8 cellular contexts compared by ENCODE assay signal in genomic region chr12:54033106-54033979, GRCh38. TPM values are rescaled to one million over a fixed set of nuclear protein-coding genes. Genes with fewer than 3 reads are reported as not detected.
DNase-seq lines count a peak whose midpoint lies in the region; ATAC-seq and TF ChIP-seq lines count a peak whose summit lies in the region.

No MANE protein-coding gene starts in this region.

- ATAC-seq in T-helper 17 cell, result no peak
- no peak for ATAC-seq in GM19395 (IDR thresholded peaks at IDR 0.05; ENCODE audit: unreplicated experiment)

- intact Hi-C loops in CD14-positive monocyte (cut with micrococcal nuclease), result loop anchor here in 1 of 2 donors (10.0 kb wide), 1 partner anchor 59 kb away; the partner anchor contains the start of genes HOTAIR and HOXC11

- H3K27ac ChIP-seq in tibial nerve, result peak overlapping the region; percentile 66 to 99 (median 82)

- peaks cover 26% of the 10 kb centered on the region for H3K4me1 Mint-ChIP-seq in activated T-cell treated with anti-CD3 and anti-CD28 coated beads, Interleukin-2, amount 50 U/mL, for 24 hours (ENCODE audit: low read depth)
- peaks cover 15% of the 10 kb centered on the region for H3K4me1 Mint-ChIP-seq in T-helper 17 cell
- peaks cover 14% of the 10 kb centered on the region for H3K4me1 Mint-ChIP-seq in CD14-positive monocyte

- H3K27me3 Mint-ChIP-seq in activated T-cell treated with anti-CD3 and anti-CD28 coated beads, Interleukin-2, amount 50 U/mL, for 24 hours, result peaks cover 90% of the 10 kb centered on the region
- H3K27me3 Mint-ChIP-seq in T-helper 17 cell, result peaks cover 90% of the 10 kb centered on the region
- H3K27me3 Mint-ChIP-seq in CD14-positive monocyte (ENCODE audit: low read depth in 3 of 3), result peaks cover 92 to 99% (median 95%) of the 10 kb centered on the region in 3 donors

- TF ChIP-seq CTCF in tibial nerve (IDR thresholded peaks at IDR 0.05) (no peak), CD14-positive monocyte (IDR thresholded peaks at IDR 0.05) (no peak)

- peaks cover 0 to 47% of the 10 kb centered on the region in 2 donors for H3K27me3 ChIP-seq in tibial nerve

- no peak for TF ChIP-seq EP300 in tibial nerve (IDR thresholded peaks at IDR 0.05)

- H3K36me3 ChIP-seq in tibial nerve, result peaks cover 0 to 7% (median 0%) of the 10 kb centered on the region in 3 donors

- peak overlapping the region; percentile 38 to 77 (median 49) for H3K4me3 ChIP-seq in tibial nerve

- H3K27ac Mint-ChIP-seq in activated T-cell treated with anti-CD3 and anti-CD28 coated beads, Interleukin-2, amount 50 U/mL, for 24 hours, result no peak overlapping the region
- H3K27ac Mint-ChIP-seq in T-helper 17 cell, result peak overlapping the region; percentile 63
- no peak overlapping the region for H3K27ac Mint-ChIP-seq in CD14-positive monocyte

- peaks cover 12% of the 10 kb centered on the region for H3K9me3 ChIP-seq in T-helper 17 cell (ENCODE audit: control insufficient read depth, low read length, poor library complexity, severe bottlenecking)
- H3K9me3 ChIP-seq in tibial nerve, result no peaks in the 10 kb centered on the region

- peak overlapping the region; percentile 56 for H3K4me3 Mint-ChIP-seq in activated T-cell treated with anti-CD3 and anti-CD28 coated beads, Interleukin-2, amount 50 U/mL, for 24 hours
- H3K4me3 Mint-ChIP-seq in T-helper 17 cell, result peak overlapping the region; percentile 79
- peak overlapping the region in 1 of 2 donors; percentile 84 for H3K4me3 Mint-ChIP-seq in CD14-positive monocyte

- H3K4me1 ChIP-seq in tibial nerve, result peaks cover 0 to 97% (median 18%) of the 10 kb centered on the region in 4 donors

- no peak for DNase-seq in activated T-cell treated with anti-CD3 and anti-CD28 coated beads, Interleukin-2, amount 50 U/mL, for 24 hours
- no peak for DNase-seq in activated T-cell treated with anti-CD3 and anti-CD28 coated beads for 4 hours
- no peak for DNase-seq in T-helper 17 cell
- DNase-seq in iris pigment epithelial cell (ENCODE audit: low read depth), result peak; percentile 50
- DNase-seq in tibial nerve (ENCODE audit: low spot score in 2 of 2), result no peak
- DNase-seq in SW 1271 (lab: John Stamatoyannopoulos, UW), result no peak
- no peak for DNase-seq in CD14-positive monocyte (ENCODE audit: low spot score)

- 1% methylated on average over 32 to 60 of the region's 61 CpGs for WGBS in tibial nerve, 2 donors

- peaks cover 4% of the 10 kb centered on the region for H3K9me3 Mint-ChIP-seq in activated T-cell treated with anti-CD3 and anti-CD28 coated beads, Interleukin-2, amount 50 U/mL, for 24 hours
- H3K9me3 Mint-ChIP-seq in CD14-positive monocyte, result peaks cover 6 to 36% (median 27%) of the 10 kb centered on the region in 7 donors

- H3K36me3 Mint-ChIP-seq in activated T-cell treated with anti-CD3 and anti-CD28 coated beads, Interleukin-2, amount 50 U/mL, for 24 hours (ENCODE audit: low read depth), result no peaks in the 10 kb centered on the region
- peaks cover 5% of the 10 kb centered on the region for H3K36me3 Mint-ChIP-seq in T-helper 17 cell (ENCODE audit: low read depth)
- H3K36me3 Mint-ChIP-seq in CD14-positive monocyte, result peaks cover 5 to 14% of the 10 kb centered on the region in 2 donors

- no peak for TF ChIP-seq POLR2A in tibial nerve (IDR thresholded peaks at IDR 0.05)

RNA-seq across cellular contexts. Expression of gene HOXC5, which starts 0.5 kb away (rescaled TPM):
- total RNA-seq in T-helper 17 cell, result not detected
- 1 to 10 TPM; 1.4 to 2.7 (median 1.7) TPM for total RNA-seq in tibial nerve
- not detected for polyA plus RNA-seq in CD14-positive monocyte

RNA-seq across cellular contexts. Expression of gene HOXC6, which starts 5.1 kb away (rescaled TPM):
- total RNA-seq in T-helper 17 cell, result not detected
- total RNA-seq in tibial nerve, result 10 to 100 TPM in 1 of 4 donors, 1 to 10 TPM in 3; 3.6 to 17.3 (median 7.2) TPM
- polyA plus RNA-seq in CD14-positive monocyte, result not detected

RNA-seq across cellular contexts. Expression of gene HOXC4, which starts 20.3 kb away (rescaled TPM):
- total RNA-seq in T-helper 17 cell, result not detected
- total RNA-seq in tibial nerve, result 1 to 10 TPM; 2.7 to 8.1 (median 4.1) TPM
- not detected for polyA plus RNA-seq in CD14-positive monocyte

RNA-seq across cellular contexts. Expression of gene HOXC8, which starts 24.6 kb away (rescaled TPM):
- total RNA-seq in T-helper 17 cell (not detected), tibial nerve (1 to 10 TPM in 3 of 4 donors, under 1 TPM in 1; 0.98 to 2.3 (median 2.0) TPM)
- polyA plus RNA-seq in CD14-positive monocyte, result not detected

RNA-seq across cellular contexts. Expression of gene HOXC9, which starts 33.4 kb away (rescaled TPM):
- not detected for total RNA-seq in T-helper 17 cell
- 10 to 100 TPM in 1 of 4 donors, 1 to 10 TPM in 3; 4.4 to 10.5 (median 7.9) TPM for total RNA-seq in tibial nerve
- polyA plus RNA-seq in CD14-positive monocyte, result not detected

Comparison
In these comparisons a context has a peak if more than half of its experiments do, and no peak if none do; other contexts are left out.
1. RNA of gene HOXC6, which starts 5.1 kb away (total RNA-seq): 3.6 to 17.3 TPM in tibial nerve; not detected in T-helper 17 cell; every median in the first group is over 4 times any median in the second.